16 cellular contexts compared by ENCODE assay signal in genomic region chr6:138419766-138420165, GRCh38. TPM values are rescaled to one million over a fixed set of nuclear protein-coding genes. Genes with fewer than 3 reads are reported as not detected.
DNase-seq lines count a peak whose midpoint lies in the region; ATAC-seq and TF ChIP-seq lines count a peak whose summit lies in the region.
"Had no signal": no experiment of that assay in that cellular context is flagged by ENCODE, and none has a peak within 500 bp of the region (broad histone marks: within the 10 kb centered on the region; RNA-seq: fewer than 3 reads in every experiment).

No MANE protein-coding gene starts in this region.

- H3K36me3 Mint-ChIP-seq in stimulated activated effector memory CD8-positive, alpha-beta T cell treated with anti-CD3 and anti-CD28 coated beads, Interleukin-12 subunit alpha, Interleukin-12 subunit beta, amount 100 ng/mL, for 72 hours: no peaks in the 10 kb centered on the region
- peaks cover 40% of the 10 kb centered on the region for H3K36me3 Mint-ChIP-seq in stimulated activated memory B cell treated with anti-CD40 and anti-IgM and Interleukin-4, amounts not matched to agents 10 μg/mL and 1 μg/mL and 100 μg/mL, for 72 hours
- peaks cover 27% of the 10 kb centered on the region for H3K36me3 Mint-ChIP-seq in activated CD4-positive, alpha-beta memory T cell treated with anti-CD3 and anti-CD28 coated beads, Interleukin-2, amount 10 ng/mL, durations not matched to agents 7 days and 5 days (ENCODE audit: low read depth)

- CTCF ChIA-PET in AG04450 (lab: Charles Lee): no interaction called here
- CTCF ChIA-PET in activated CD4-positive, alpha-beta memory T cell treated with anti-CD3 and anti-CD28 coated beads, Interleukin-2, amount 10 ng/mL, durations not matched to agents 7 days and 5 days (lab: Charles Lee): interaction anchor here (1.0 kb wide), 1 partner anchor 13 kb away, joined by 3 read pairs; no protein-coding TSS in a partner anchor

- H3K27ac Mint-ChIP-seq in stimulated activated effector memory CD8-positive, alpha-beta T cell treated with anti-CD3 and anti-CD28 coated beads, Interleukin-12 subunit alpha, Interleukin-12 subunit beta, amount 100 ng/mL, for 72 hours: peak overlapping the region; percentile 23
- no peak overlapping the region for H3K27ac Mint-ChIP-seq in stimulated activated memory B cell treated with anti-CD40 and anti-IgM and Interleukin-4, amounts not matched to agents 10 μg/mL and 1 μg/mL and 100 μg/mL, for 72 hours
- no peak overlapping the region for H3K27ac Mint-ChIP-seq in activated CD4-positive, alpha-beta memory T cell treated with anti-CD3 and anti-CD28 coated beads, Interleukin-2, amount 10 ng/mL, durations not matched to agents 7 days and 5 days
- H3K27ac Mint-ChIP-seq: CD4-positive, alpha-beta memory T cell; GM23338; HFFc6 had no signal

- H3K4me1 ChIP-seq in esophagus muscularis mucosa: peaks cover 0 to 12% (median 4%) of the 10 kb centered on the region in 4 donors
- H3K4me1 ChIP-seq in liver (ENCODE audit: control insufficient read depth in 4 of 4, insufficient read depth in 4 of 4, low read length in 3 of 4): peaks cover 1 to 38% (median 14%) of the 10 kb centered on the region in 4 donors
- H3K4me1 ChIP-seq: BLaER1 had no signal

- ATAC-seq in stimulated activated effector memory CD8-positive, alpha-beta T cell treated with anti-CD3 and anti-CD28 coated beads, Interleukin-12 subunit alpha, Interleukin-12 subunit beta, amount 100 ng/mL, for 72 hours: no peak
- ATAC-seq in stimulated activated memory B cell treated with anti-CD40 and anti-IgM and Interleukin-4, amounts not matched to agents 10 μg/mL and 1 μg/mL and 100 μg/mL, for 72 hours: no peak
- ATAC-seq in HG02678 (IDR thresholded peaks at IDR 0.05; ENCODE audit: unreplicated experiment): no peak
- ATAC-seq: GM23338, HCT116 had no signal

- no peaks in the 10 kb centered on the region for H3K27me3 ChIP-seq in AG04450 (ENCODE audit: control insufficient read depth, insufficient read depth, low read length)
- no peaks in the 10 kb centered on the region for H3K27me3 ChIP-seq in esophagus muscularis mucosa
- H3K27me3 ChIP-seq in liver (ENCODE audit: control insufficient read depth in 4 of 4, insufficient read depth in 4 of 4, low read length in 3 of 4): no peaks in the 10 kb centered on the region
- H3K27me3 ChIP-seq: BLaER1 had no signal

- no peaks in the 10 kb centered on the region for H3K27me3 Mint-ChIP-seq in stimulated activated memory B cell treated with anti-CD40 and anti-IgM and Interleukin-4, amounts not matched to agents 10 μg/mL and 1 μg/mL and 100 μg/mL, for 72 hours
- H3K27me3 Mint-ChIP-seq in activated CD4-positive, alpha-beta memory T cell treated with anti-CD3 and anti-CD28 coated beads, Interleukin-2, amount 10 ng/mL, durations not matched to agents 7 days and 5 days: no peaks in the 10 kb centered on the region
- H3K27me3 Mint-ChIP-seq: CD4-positive, alpha-beta memory T cell had no signal

- POLR2A ChIA-PET in AG04450 (lab: Yijun Ruan, JAX): no interaction called here
- POLR2A ChIA-PET in activated CD4-positive, alpha-beta memory T cell treated with anti-CD3 and anti-CD28 coated beads, Interleukin-2, amount 10 ng/mL, durations not matched to agents 7 days and 5 days (lab: Charles Lee): no interaction called here

- no peak overlapping the region for H3K9ac ChIP-seq in liver (ENCODE audit: low read depth in 1 of 2, low read length in 2 of 2)
- H3K9ac ChIP-seq: BLaER1 had no signal

- no peak for TF ChIP-seq EP300 in esophagus muscularis mucosa (IDR thresholded peaks at IDR 0.05)

- H3K4me1 Mint-ChIP-seq in stimulated activated effector memory CD8-positive, alpha-beta T cell treated with anti-CD3 and anti-CD28 coated beads, Interleukin-12 subunit alpha, Interleukin-12 subunit beta, amount 100 ng/mL, for 72 hours: peaks cover 15% of the 10 kb centered on the region
- no peaks in the 10 kb centered on the region for H3K4me1 Mint-ChIP-seq in stimulated activated memory B cell treated with anti-CD40 and anti-IgM and Interleukin-4, amounts not matched to agents 10 μg/mL and 1 μg/mL and 100 μg/mL, for 72 hours
- peaks cover 7% of the 10 kb centered on the region for H3K4me1 Mint-ChIP-seq in activated CD4-positive, alpha-beta memory T cell treated with anti-CD3 and anti-CD28 coated beads, Interleukin-2, amount 10 ng/mL, durations not matched to agents 7 days and 5 days
- H3K4me1 Mint-ChIP-seq: GM23338 had no signal

- peak overlapping the region; percentile 21 for H3K27ac ChIP-seq in AG04450 (ENCODE audit: low read depth, low read length)
- no peak overlapping the region for H3K27ac ChIP-seq in esophagus muscularis mucosa (replicated peaks in 1 of 4)
- peak overlapping the region; percentile 2 to 36 for H3K27ac ChIP-seq in liver (ENCODE audit: low read depth in 1 of 2, low read length in 2 of 2)
- H3K27ac ChIP-seq: BLaER1 had no signal

- H3K9me3 ChIP-seq in AG04450 (ENCODE audit: control insufficient read depth, insufficient read depth, low read length) (no peaks in the 10 kb centered on the region), esophagus muscularis mucosa (no peaks in the 10 kb centered on the region), liver (ENCODE audit: control insufficient read depth in 4 of 4, low read length in 3 of 4) (no peaks in the 10 kb centered on the region)

- DNase-seq in AG04450 (ENCODE audit: low read depth, low spot score) (no peak), esophagus muscularis mucosa (ENCODE audit: extremely low spot score) (peak; percentile 21)
- no peak for DNase-seq in stimulated activated effector memory CD8-positive, alpha-beta T cell treated with anti-CD3 and anti-CD28 coated beads, Interleukin-12 subunit alpha, Interleukin-12 subunit beta, amount 100 ng/mL, for 72 hours (ENCODE audit: low spot score in 2 of 2)
- DNase-seq in activated CD4-positive, alpha-beta memory T cell treated with anti-CD3 and anti-CD28 coated beads, Interleukin-2, amount 10 ng/mL, durations not matched to agents 7 days and 5 days: no peak
- DNase-seq: CD4-positive, alpha-beta memory T cell; DMS79 treated with DMSO at 0.1 percent for 48 hours; GF-D8; HFFc6 had no signal

- no peaks in the 10 kb centered on the region for H3K9me3 Mint-ChIP-seq in stimulated activated effector memory CD8-positive, alpha-beta T cell treated with anti-CD3 and anti-CD28 coated beads, Interleukin-12 subunit alpha, Interleukin-12 subunit beta, amount 100 ng/mL, for 72 hours
- peaks cover 3% of the 10 kb centered on the region for H3K9me3 Mint-ChIP-seq in stimulated activated memory B cell treated with anti-CD40 and anti-IgM and Interleukin-4, amounts not matched to agents 10 μg/mL and 1 μg/mL and 100 μg/mL, for 72 hours
- H3K9me3 Mint-ChIP-seq in activated CD4-positive, alpha-beta memory T cell treated with anti-CD3 and anti-CD28 coated beads, Interleukin-2, amount 10 ng/mL, durations not matched to agents 7 days and 5 days: no peaks in the 10 kb centered on the region
- H3K9me3 Mint-ChIP-seq: GM23338, HFFc6 had no signal

- intact Hi-C loops in esophagus muscularis mucosa (cut with DNase I): no loop called here

- TF ChIP-seq RAD21 in liver (IDR thresholded peaks at IDR 0.05): peak; percentile 19 to 35

- WGBS in esophagus muscularis mucosa: 100% methylated on average over 3 of the region's 3 CpGs
- 68% methylated on average over 3 of the region's 3 CpGs for WGBS in liver

- peaks cover 0 to 52% (median 27%) of the 10 kb centered on the region in 4 donors for H3K36me3 ChIP-seq in esophagus muscularis mucosa
- H3K36me3 ChIP-seq in liver (ENCODE audit: control insufficient read depth in 4 of 4, insufficient read depth in 3 of 4, low read depth in 1 of 4, low read length in 3 of 4): peaks cover 5 to 7% (median 5%) of the 10 kb centered on the region in 4 donors

- no peak for TF ChIP-seq POLR2A in esophagus muscularis mucosa (IDR thresholded peaks at IDR 0.05; ENCODE audit: low read depth)

- H3K4me3 ChIP-seq in AG04450 (ENCODE audit: low read depth, low read length): no peak overlapping the region
- H3K4me3 ChIP-seq in esophagus muscularis mucosa: no peak overlapping the region
- H3K4me3 ChIP-seq in liver (ENCODE audit: low read depth in 1 of 3, low read length in 3 of 3): no peak overlapping the region
- H3K4me3 ChIP-seq: BLaER1, GM23338 had no signal

- H3K4me3 Mint-ChIP-seq in stimulated activated effector memory CD8-positive, alpha-beta T cell treated with anti-CD3 and anti-CD28 coated beads, Interleukin-12 subunit alpha, Interleukin-12 subunit beta, amount 100 ng/mL, for 72 hours: no peak overlapping the region
- no peak overlapping the region for H3K4me3 Mint-ChIP-seq in stimulated activated memory B cell treated with anti-CD40 and anti-IgM and Interleukin-4, amounts not matched to agents 10 μg/mL and 1 μg/mL and 100 μg/mL, for 72 hours
- no peak overlapping the region for H3K4me3 Mint-ChIP-seq in activated CD4-positive, alpha-beta memory T cell treated with anti-CD3 and anti-CD28 coated beads, Interleukin-2, amount 10 ng/mL, durations not matched to agents 7 days and 5 days
- H3K4me3 Mint-ChIP-seq: CD14-positive monocyte; CD4-positive, alpha-beta memory T cell; GM23338; HFFc6 had no signal

- TF ChIP-seq CTCF in AG04450 (IDR thresholded peaks at IDR 0.05; ENCODE audit: low read depth, low read length) (no peak), esophagus muscularis mucosa (IDR thresholded peaks at IDR 0.05) (no peak), liver (IDR thresholded peaks at IDR 0.05; ENCODE audit: low read depth, low read length, missing input control) (no peak)

TF ChIP-seq in liver, 16 proteins besides CTCF, POLR2A, EP300 and RAD21:
- TF ChIP-seq JUND (IDR thresholded peaks at IDR 0.05) (peak in 1 of 2 donors; percentile 16), NR2F2 (IDR thresholded peaks at IDR 0.05) (peak; percentile 27), FOXA2 (IDR thresholded peaks at IDR 0.05) (no peak), HNF4A (conservative IDR thresholded peaks at IDR 0.05) (peak; percentile 97 to 98), FOXA1 (IDR thresholded peaks at IDR 0.05) (no peak), SP1 (IDR thresholded peaks at IDR 0.05) (peak; percentile 70), HNF4G (IDR thresholded peaks at IDR 0.05) (peak; percentile 92), RXRA (IDR thresholded peaks at IDR 0.05) (peak; percentile 94 to 96)

RNA-seq across cellular contexts. Expression of gene HEBP2, which starts 15.7 kb away (rescaled TPM):
- 10.1 and 16.8 TPM in 2 replicates for polyA plus RNA-seq in AG04450 (2011; rRNA removed)
- polyA minus RNA-seq in AG04450 (2011; rRNA and poly(A)+ RNA removed): 1.8 and 2.2 TPM in 2 replicates
- 100 to 1,000 TPM in 2 of 4 donors, 10 to 100 TPM in 2; 90.1 to 135 (median 104) TPM for total RNA-seq in esophagus muscularis mucosa
- 10 to 100 TPM in 1 of 2 donors, 1 to 10 TPM in 1; 5.6 to 12.0 TPM for total RNA-seq in liver
- polyA plus RNA-seq in liver: 10 to 100 TPM; 21.7 to 58.0 TPM
- 10 to 100 TPM; 69.5 to 70.3 TPM for total RNA-seq in activated CD4-positive, alpha-beta memory T cell treated with anti-CD3 and anti-CD28 coated beads, Interleukin-2, amount 10 ng/mL, durations not matched to agents 7 days and 5 days

RNA-seq across cellular contexts. Expression of gene SMIM28, which starts 42.1 kb away (rescaled TPM):
- polyA plus RNA-seq in AG04450 (2011; rRNA removed) (not detected in 2 replicates), liver (not detected)
- polyA minus RNA-seq in AG04450 (2011; rRNA and poly(A)+ RNA removed): not detected in 2 replicates
- total RNA-seq in esophagus muscularis mucosa (under 1 TPM in 1 of 4 donors, not detected in 3; 0.50 TPM), liver (not detected)
- total RNA-seq in activated CD4-positive, alpha-beta memory T cell treated with anti-CD3 and anti-CD28 coated beads, Interleukin-2, amount 10 ng/mL, durations not matched to agents 7 days and 5 days: not detected
- total RNA-seq: A172; CD4-positive, alpha-beta memory T cell; GM23338; HFFc6 had no signal
- polyA plus RNA-seq: CD14-positive monocyte; CD4-positive, alpha-beta memory T cell; GM23338 had no signal

Comparison
In these comparisons a context has a peak if more than half of its experiments do, and no peak if none do; other contexts are left out.
1. H3K27ac ChIP-seq: peak in AG04450 (single experiment) and liver (2 of 2); none in esophagus muscularis mucosa (0 of 4).
2. RNA of gene HEBP2, which starts 15.7 kb away (total RNA-seq): 90.1 to 135 TPM in esophagus muscularis mucosa and 69.5 to 70.3 TPM in activated CD4-positive, alpha-beta memory T cell treated with anti-CD3 and anti-CD28 coated beads, Interleukin-2, amount 10 ng/mL, durations not matched to agents 7 days and 5 days; 5.6 to 12.0 TPM in liver; every median in the first group is over 4 times any median in the second.